19 cellular contexts compared by ENCODE assay signal in the genomic region with DNA sequence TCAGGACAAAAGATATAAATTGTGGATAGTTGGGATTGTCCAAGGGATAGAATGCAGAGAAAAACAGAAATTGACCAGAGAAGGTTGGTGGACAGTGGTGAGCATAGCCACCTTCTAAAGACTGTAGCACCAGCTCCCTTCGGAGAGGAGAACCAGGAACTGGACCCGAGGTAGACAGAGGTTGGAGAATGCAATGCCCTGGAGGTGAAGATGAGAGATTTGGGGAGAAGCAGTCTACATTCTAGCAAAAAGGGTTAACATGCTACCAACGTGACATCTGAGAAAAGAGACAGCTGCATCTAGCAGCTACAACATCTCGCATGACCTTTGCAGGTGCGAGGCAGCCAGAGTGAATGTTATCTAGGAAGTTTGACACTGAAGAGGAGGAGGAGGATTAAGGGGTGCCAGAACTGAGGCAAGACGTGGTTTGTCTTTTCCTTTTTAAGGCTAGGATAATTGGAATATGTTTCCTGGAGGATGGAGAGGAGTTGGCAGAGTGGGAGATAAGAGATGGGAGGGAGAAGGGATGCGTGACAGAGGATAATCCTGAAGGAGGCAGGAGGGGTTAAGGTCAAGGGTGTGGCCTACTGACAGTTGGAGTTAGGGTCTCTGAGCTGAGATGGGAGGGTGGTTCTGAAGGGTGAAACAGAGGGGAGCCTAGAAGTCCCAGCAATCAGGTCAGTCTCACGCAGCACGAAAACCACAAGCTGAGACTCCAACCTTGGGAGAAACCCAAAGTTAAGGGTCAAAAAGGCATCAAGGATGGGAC.
DNase-seq lines count a peak whose midpoint lies in the region; ATAC-seq and TF ChIP-seq lines count a peak whose summit lies in the region.
"Had no signal": no experiment of that assay in that cellular context is flagged by ENCODE, and none has a peak within 500 bp of the region (broad histone marks: within the 10 kb centered on the region; RNA-seq: fewer than 3 reads in every experiment).

No MANE protein-coding gene starts in this region.

- no peak for TF ChIP-seq POLR2A in spleen (IDR thresholded peaks at IDR 0.05)

- no peaks in the 10 kb centered on the region for H3K79me2 ChIP-seq in GM23248 (ENCODE audit: insufficient read depth)

- H3K9me3 ChIP-seq in GM23248 (ENCODE audit: low read depth) (no peaks in the 10 kb centered on the region), right cardiac atrium (ENCODE audit: control insufficient read depth, low read length) (no peaks in the 10 kb centered on the region), spleen (no peaks in the 10 kb centered on the region)

- H3K36me3 ChIP-seq in GM23248 (ENCODE audit: low read depth) (no peaks in the 10 kb centered on the region), spleen (no peaks in the 10 kb centered on the region)

- H3K27me3 ChIP-seq in GM23248 (replicated peaks; ENCODE audit: insufficient read depth) = no peaks in the 10 kb centered on the region
- H3K27me3 ChIP-seq in right cardiac atrium (ENCODE audit: control insufficient read depth, insufficient read depth) = no peaks in the 10 kb centered on the region
- no peaks in the 10 kb centered on the region for H3K27me3 ChIP-seq in spleen (replicated peaks in 1 of 7)

- no peak overlapping the region for H2AFZ ChIP-seq in GM23248

- intact Hi-C loops in right cardiac atrium (cut with DNase I) (no loop called here), spleen (cut with DNase I; ENCODE audit: low total_unique reads) (no loop called here), posterior cingulate gyrus (cut with DNase I) (no loop called here)

- no peaks in the 10 kb centered on the region for H4K20me1 ChIP-seq in GM23248 (ENCODE audit: insufficient read depth)

- H3K9ac ChIP-seq in GM23248 = no peak overlapping the region

- no peaks in the 10 kb centered on the region for H3K9me2 ChIP-seq in GM23248 (ENCODE audit: insufficient read depth)

- DNase-seq in GM23248 (no peak), right cardiac atrium (no peak), spleen (no peak), posterior cingulate gyrus (no peak), NCI-H146 treated with DMSO at 0.1 percent for 48 hours (lab: John Stamatoyannopoulos, UW; ENCODE audit: unreplicated experiment) (no peak), NK-92 (lab: John Stamatoyannopoulos, UW; ENCODE audit: unreplicated experiment) (no peak), NCI-H187 treated with DMSO at 0.1 percent for 48 hours (lab: John Stamatoyannopoulos, UW) (no peak)
- DNase-seq: activated CD4-positive, CD25-positive, alpha-beta regulatory T cell; activated CD8-positive, alpha-beta memory T cell treated with anti-CD3 and anti-CD28 coated beads for 24 hours; activated T-cell treated with anti-CD3 and anti-CD28 coated beads, Interleukin-2, amount 50 U/mL, for 48 hours; CD4-positive, CD25-positive, alpha-beta regulatory T cell; DMS153; GDM1; GOT3; NCI-H774; stimulated activated CD4-positive, alpha-beta T cell treated with anti-CD3 and anti-CD28 coated beads, Interleukin-4, amount 100 ng/mL, for 4 hours had no signal

- TF ChIP-seq CTCF in spleen (IDR thresholded peaks at IDR 0.05 in 8 of 11, conservative IDR thresholded peaks at IDR 0.05 in 3 of 11) = no peak

- H3K27ac ChIP-seq in GM23248 (no peak overlapping the region), angular gyrus (ENCODE audit: low read depth, low read length) (peak overlapping the region; percentile 14), right cardiac atrium (ENCODE audit: low read length) (peak overlapping the region; percentile 8), spleen (peak overlapping the region in 7 of 8 donors; percentile 30 to 75 (median 61))

- 55 to 56% methylated on average over 9 of the region's 9 CpGs for WGBS in GM23248 (ENCODE audit: low coverage in 1 of 2, low lambda C conversion rate in 2 of 2, missing lambda C conversion rate in 2 of 2), 2 experiments
- 55% methylated on average over 9 of the region's 9 CpGs for WGBS in right cardiac atrium
- 67 to 79% (median 72%) methylated on average over 9 of the region's 9 CpGs for WGBS in spleen, 5 donors

- H3K4me2 ChIP-seq in GM23248 (ENCODE audit: unreplicated experiment) = peak overlapping the region; percentile 72

- in situ Hi-C loops in GM23248 (cut with MboI) = no loop called here

- H3F3A ChIP-seq in GM23248 (ENCODE audit: insufficient read depth) = peaks cover 43% of the 10 kb centered on the region

- H3K4me3 ChIP-seq in GM23248 = no peak overlapping the region
- H3K4me3 ChIP-seq in right cardiac atrium (ENCODE audit: low read length) = no peak overlapping the region
- H3K4me3 ChIP-seq in spleen = no peak overlapping the region
- H3K4me3 ChIP-seq: smooth muscle cell had no signal

- H3K4me1 ChIP-seq in GM23248 (ENCODE audit: insufficient read depth) (peaks cover 43% of the 10 kb centered on the region), right cardiac atrium (ENCODE audit: control insufficient read depth, insufficient read depth, low read length) (peaks cover 15% of the 10 kb centered on the region), spleen (peaks cover 0 to 25% (median 7%) of the 10 kb centered on the region in 6 donors)

- peak in 1 of 2 donors; percentile 3 for ATAC-seq in right cardiac atrium
- ATAC-seq: natural killer cell treated with Interleukin-12 subunit alpha and Interleukin-12 subunit beta and Interleukin-15 and Interleukin-18, amount 100 ng/mL, for 72 hours had no signal
